In the genomic region with DNA sequence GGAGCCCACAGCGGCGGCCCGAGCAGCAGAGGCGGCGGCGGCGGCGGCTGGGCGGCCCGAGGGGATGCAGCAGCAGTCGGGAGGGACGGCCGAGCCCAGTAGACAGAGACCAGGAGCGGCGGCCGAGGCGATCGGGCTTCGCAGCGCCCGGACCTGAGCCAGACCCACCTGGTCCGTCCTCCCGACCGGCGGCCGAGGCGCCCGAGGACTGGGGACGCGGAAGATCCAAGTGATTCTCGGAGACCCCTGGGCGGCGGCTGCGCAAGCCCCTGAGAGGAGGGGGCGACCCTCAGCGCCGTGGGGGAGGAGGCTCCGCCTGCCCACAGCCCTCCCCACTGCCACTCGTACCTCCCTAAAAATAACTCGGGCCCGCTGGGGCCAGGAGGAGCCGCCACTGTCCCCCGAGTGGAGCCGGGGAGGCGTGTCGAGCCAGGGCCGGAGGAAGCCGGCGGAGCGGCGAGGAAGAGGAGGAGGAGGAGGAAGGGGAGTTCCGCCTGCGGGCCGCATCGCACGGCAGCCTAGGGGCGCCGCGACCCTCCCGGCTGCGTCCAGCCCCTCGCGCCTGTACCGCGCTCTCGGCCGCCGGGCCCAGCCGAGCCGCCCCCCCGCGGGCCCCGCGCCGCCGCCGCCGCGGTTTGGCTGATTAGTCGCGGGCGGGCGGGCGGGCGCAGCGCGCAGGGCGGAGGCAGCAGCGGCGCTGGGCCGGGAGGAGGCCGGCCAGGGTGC, we compare ENCODE assay signal across 8 cellular contexts. TPM values are rescaled to one million over a fixed set of nuclear protein-coding genes. Genes with fewer than 3 reads are reported as not detected.
A peak's percentile ranks its signal among the peaks of the same experiment; 100 is the strongest.
DNase-seq lines count a peak whose midpoint lies in the region; ATAC-seq and TF ChIP-seq lines count a peak whose summit lies in the region.

No MANE protein-coding gene starts in this region.

- DNase-seq in BE2C, result peak; percentile 60
- peak; percentile 15 for DNase-seq in SKM-1 (lab: John Stamatoyannopoulos, UW; ENCODE audit: unreplicated experiment)
- DNase-seq in amniotic epithelial cell (ENCODE audit: low read depth), result peak; percentile 26
- peak; percentile 70 for DNase-seq in left ventricle myocardium inferior
- DNase-seq in prostate gland (ENCODE audit: low spot score), result peak; percentile 27
- no peak for DNase-seq in SHP77 treated with DMSO at 0.1 percent for 48 hours (lab: John Stamatoyannopoulos, UW)

- 0% methylated on average over 32 of the region's 92 CpGs for WGBS in prostate gland

- H3K4me1 ChIP-seq in BE2C (peaks cover 3% of the 10 kb centered on the region; the same call in 1 of the 2 replicates), left ventricle myocardium inferior (peaks cover 54% of the 10 kb centered on the region), prostate gland (replicated peaks) (no peaks in the 10 kb centered on the region)

- ATAC-seq in HG03196 (IDR thresholded peaks at IDR 0.05; ENCODE audit: unreplicated experiment), result peak; percentile 22

- no peak for TF ChIP-seq CTCF in BE2C (IDR thresholded peaks at IDR 0.05; ENCODE audit: low read depth, low read length)
- TF ChIP-seq CTCF in left ventricle myocardium inferior (IDR thresholded peaks at IDR 0.05; ENCODE audit: borderline replicate concordance), result no peak
- TF ChIP-seq CTCF in prostate gland (IDR thresholded peaks at IDR 0.05), result no peak

- H3K27me3 ChIP-seq in BE2C (no peaks in the 10 kb centered on the region; the same call in 1 of the 2 replicates), left ventricle myocardium inferior (ENCODE audit: low read depth) (no peaks in the 10 kb centered on the region), prostate gland (replicated peaks; ENCODE audit: insufficient read depth) (no peaks in the 10 kb centered on the region)

- intact Hi-C loops in left ventricle myocardium inferior (cut with micrococcal nuclease), result loop anchor here (10.0 kb wide), 1 partner anchor 51 kb away; no protein-coding TSS in a partner anchor
- intact Hi-C loops in prostate gland (cut with DNase I), result loop anchor here (5.0 to 10.0 kb wide), 2 partner anchors 71 to 91 kb away; no protein-coding TSS in a partner anchor

- H3K9me3 ChIP-seq in BE2C, result no peaks in the 10 kb centered on the region
- no peaks in the 10 kb centered on the region for H3K9me3 ChIP-seq in left ventricle myocardium inferior (replicated peaks)
- H3K9me3 ChIP-seq in prostate gland, result no peaks in the 10 kb centered on the region

- TF ChIP-seq POLR2A in GM19193 (IDR thresholded peaks at IDR 0.05; ENCODE audit: extremely low read depth, insufficient read depth, insufficient read length) (peak; percentile 46), prostate gland (IDR thresholded peaks at IDR 0.05) (no peak)

- H3K27ac ChIP-seq in left ventricle myocardium inferior (replicated peaks) (peak overlapping the region; percentile 97), prostate gland (peak overlapping the region; percentile 90 to 93)

- peak overlapping the region; percentile 90 for H3K4me3 ChIP-seq in BE2C (ENCODE audit: low read depth, low read length)
- H3K4me3 ChIP-seq in left ventricle myocardium inferior, result peak overlapping the region; percentile 96
- peak overlapping the region; percentile 92 to 93 for H3K4me3 ChIP-seq in prostate gland

- no peaks in the 10 kb centered on the region for H3K36me3 ChIP-seq in BE2C
- no peaks in the 10 kb centered on the region for H3K36me3 ChIP-seq in left ventricle myocardium inferior
- H3K36me3 ChIP-seq in prostate gland, result no peaks in the 10 kb centered on the region

RNA-seq across cellular contexts. Expression of gene RAPGEF2, which starts 0.7 kb away (rescaled TPM):
- polyA plus RNA-seq in BE2C (2012; ENCODE audit: insufficient read depth, insufficient read length, low read depth), result 23.5 TPM
- total RNA-seq in left ventricle myocardium inferior (51.5 TPM), prostate gland (10 to 100 TPM; 29.2 to 29.5 TPM)
